Comparison of ENCODE assay signal across 1 cellular context in the genomic region with DNA sequence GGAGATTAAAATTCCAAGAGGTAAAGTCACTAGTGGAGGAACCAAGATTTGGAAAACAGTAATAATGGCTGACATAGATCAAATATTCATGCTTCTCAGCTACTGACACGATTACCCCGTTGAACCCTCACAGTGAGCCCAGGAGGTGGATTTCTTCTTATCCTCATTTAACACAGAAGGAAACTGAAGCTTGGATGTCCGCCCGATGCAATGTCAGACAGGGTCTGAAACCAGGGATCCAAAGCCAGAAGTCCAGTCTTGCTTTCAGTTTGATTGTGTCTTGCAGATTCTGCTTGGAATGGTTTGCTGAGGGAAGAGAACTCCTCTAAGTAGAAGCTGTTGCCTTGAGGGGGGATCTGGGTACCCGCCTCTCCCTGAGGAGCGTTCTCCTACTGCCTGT.
TF ChIP-seq lines count a peak whose summit lies in the region.

No MANE protein-coding gene starts in this region.

TF ChIP-seq in IMR-90, 13 proteins besides CTCF, POLR2A, EP300 and RAD21 (continued from another document):
- TF ChIP-seq, protein P1, sequence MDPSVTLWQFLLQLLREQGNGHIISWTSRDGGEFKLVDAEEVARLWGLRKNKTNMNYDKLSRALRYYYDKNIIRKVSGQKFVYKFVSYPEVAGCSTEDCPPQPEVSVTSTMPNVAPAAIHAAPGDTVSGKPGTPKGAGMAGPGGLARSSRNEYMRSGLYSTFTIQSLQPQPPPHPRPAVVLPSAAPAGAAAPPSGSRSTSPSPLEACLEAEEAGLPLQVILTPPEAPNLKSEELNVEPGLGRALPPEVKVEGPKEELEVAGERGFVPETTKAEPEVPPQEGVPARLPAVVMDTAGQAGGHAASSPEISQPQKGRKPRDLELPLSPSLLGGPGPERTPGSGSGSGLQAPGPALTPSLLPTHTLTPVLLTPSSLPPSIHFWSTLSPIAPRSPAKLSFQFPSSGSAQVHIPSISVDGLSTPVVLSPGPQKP (IDR thresholded peaks at IDR 0.05; ENCODE audit: borderline replicate concordance, low read depth, low read length), result no peak
- TF ChIP-seq BHLHE40 (IDR thresholded peaks at IDR 0.05; ENCODE audit: low read depth, low read length) (no peak), MXI1 (IDR thresholded peaks at IDR 0.05; ENCODE audit: borderline replicate concordance, low read depth, low read length) (no peak), CEBPB (IDR thresholded peaks at IDR 0.05; ENCODE audit: low read depth, low read length) (no peak), RFX5 (IDR thresholded peaks at IDR 0.05; ENCODE audit: low read depth, low read length) (no peak)
